ENCODE assay signal across 1 cellular context in genomic region chr1:157505481-157506272, GRCh38.
TF ChIP-seq lines count a peak whose summit lies in the region.

No MANE protein-coding gene starts in this region.

TF ChIP-seq in HepG2, 621 proteins besides CTCF, POLR2A, EP300 and RAD21 (continued from another document):
- TF ChIP-seq ZNF687 (CRISPR knock-in tag; IDR thresholded peaks at IDR 0.05): 0 out of 2 replicates have a peak, but pooled peaks have one; percentile 15
- TF ChIP-seq MTF1 (CRISPR knock-in tag; IDR thresholded peaks at IDR 0.05): no peak
- no peak for TF ChIP-seq RELA (CRISPR knock-in tag; IDR thresholded peaks at IDR 0.05)
- TF ChIP-seq HNF4G (IDR thresholded peaks at IDR 0.05; ENCODE audit: borderline replicate concordance, low read depth, low read length): peak; percentile 23; the same call in 1 of the 2 replicates
- TF ChIP-seq HNF4G (CRISPR knock-in tag; IDR thresholded peaks at IDR 0.05; ENCODE audit: borderline replicate concordance, low read depth): no peak
- peak; percentile 64 for TF ChIP-seq XRCC5 (optimal IDR thresholded peaks at IDR 0.05; ENCODE audit: low read length)
- no peak for TF ChIP-seq ZNF24 (IDR thresholded peaks at IDR 0.05)
- no peak for TF ChIP-seq THYN1 (CRISPR knock-in tag; IDR thresholded peaks at IDR 0.05; ENCODE audit: borderline replicate concordance, low read depth)
- TF ChIP-seq ATF3 (CRISPR knock-in tag; IDR thresholded peaks at IDR 0.05): no peak
- TF ChIP-seq ZNF713 (CRISPR knock-in tag; IDR thresholded peaks at IDR 0.05): no peak
- no peak for TF ChIP-seq ZNF329 (CRISPR knock-in tag; IDR thresholded peaks at IDR 0.05; ENCODE audit: low read depth)
- no peak for TF ChIP-seq SMARCE1 (IDR thresholded peaks at IDR 0.05; ENCODE audit: borderline replicate concordance)
- TF ChIP-seq MEF2D (CRISPR knock-in tag; IDR thresholded peaks at IDR 0.05): no peak
- TF ChIP-seq HINFP (CRISPR knock-in tag; IDR thresholded peaks at IDR 0.05; ENCODE audit: low read depth): no peak
- peak; percentile 68 for TF ChIP-seq STAG1 (CRISPR knock-in tag; IDR thresholded peaks at IDR 0.05)
- no peak for TF ChIP-seq SYNCRIP (IDR thresholded peaks at IDR 0.05; ENCODE audit: insufficient read depth, low read depth, low read length)
- TF ChIP-seq KLF13 (CRISPR knock-in tag; IDR thresholded peaks at IDR 0.05): no peak
- no peak for TF ChIP-seq BCL6 (CRISPR knock-in tag; IDR thresholded peaks at IDR 0.05)
- 0 out of 2 replicates have a peak, but pooled peaks have one; percentile 36 for TF ChIP-seq ZBTB25 (CRISPR knock-in tag; IDR thresholded peaks at IDR 0.05)
- TF ChIP-seq ZBTB3 (CRISPR knock-in tag; IDR thresholded peaks at IDR 0.05; ENCODE audit: borderline replicate concordance, low read depth): no peak
- no peak for TF ChIP-seq POGZ (CRISPR knock-in tag; IDR thresholded peaks at IDR 0.05)
- peak; percentile 7 for TF ChIP-seq TEAD3 (CRISPR knock-in tag; optimal IDR thresholded peaks at IDR 0.05; ENCODE audit: borderline replicate concordance)
- TF ChIP-seq ZNF589 (CRISPR knock-in tag; conservative IDR thresholded peaks at IDR 0.05): no peak
- 0 out of 2 replicates have a peak, but pooled peaks have one; percentile 21 for TF ChIP-seq SMC3 (IDR thresholded peaks at IDR 0.05; ENCODE audit: low read length)
- no peak for TF ChIP-seq ZNF605 (CRISPR knock-in tag; IDR thresholded peaks at IDR 0.05)
TF ChIP-seq in HepG2: peak in this region for 8.
